ENCODE assay signal across 8 cellular contexts in genomic region chr6:138692058-138692977, GRCh38.
DNase-seq lines count a peak whose midpoint lies in the region; ATAC-seq, FAIRE-seq and TF ChIP-seq lines count a peak whose summit lies in the region.

No MANE protein-coding gene starts in this region.

- no peaks in the 10 kb centered on the region for H4K20me1 ChIP-seq in HepG2 (ENCODE audit: insufficient read depth, low read length)

- H3K79me2 ChIP-seq in HepG2 (ENCODE audit: insufficient read depth, low read length): no peaks in the 10 kb centered on the region

- peak overlapping the region; percentile 87 to 94 (median 90) for H3K4me3 ChIP-seq in HepG2 (replicated peaks in 1 of 3; ENCODE audit: insufficient read depth in 1 of 3, low read depth in 2 of 3, low read length in 3 of 3)

- DNase-seq in NCI-H510A (lab: John Stamatoyannopoulos, UW): peak; percentile 25
- no peak for DNase-seq in NCI-H510A treated with DMSO at 0.1 percent for 48 hours (lab: John Stamatoyannopoulos, UW)
- peak; percentile 55 for DNase-seq in NCI-H1105 treated with DMSO at 0.1 percent for 48 hours (lab: John Stamatoyannopoulos, UW)
- peak; percentile 60 for DNase-seq in activated CD4-positive, alpha-beta T cell treated with anti-CD3 and anti-CD28 coated beads for 48 hours
- DNase-seq in dermis blood vessel endothelial cell: peak; percentile 80
- DNase-seq in HepG2 (ENCODE audit: low spot score): peak; percentile 30
- DNase-seq in stimulated activated CD4-positive, alpha-beta T cell treated with anti-CD3 and anti-CD28 coated beads, Interleukin-4, amount 100 ng/mL, for 4 hours: peak; percentile 23 to 58

- in situ Hi-C loops in HepG2 (cut with HindIII; ENCODE audit: extremely low pct_ligation_motif_present, low pct_unique_long_range_greater_than_20kb): loop anchor here (5.0 to 25.0 kb wide), 2 partner anchors 75 to 670 kb away; partner anchors contain the start of gene CITED2

- no peaks in the 10 kb centered on the region for H3K36me3 ChIP-seq in HepG2 (replicated peaks in 1 of 2; ENCODE audit: control insufficient read depth in 1 of 2, insufficient read depth in 2 of 2, low read length in 2 of 2)

- H3K9ac ChIP-seq in HepG2 (ENCODE audit: insufficient read depth, low read depth, low read length): peak overlapping the region; percentile 75

- H3K4me1 ChIP-seq in HepG2 (ENCODE audit: insufficient read depth, low read length): peaks cover 20% of the 10 kb centered on the region

- H3K27me3 ChIP-seq in HepG2 (ENCODE audit: control insufficient read depth in 1 of 2, insufficient read depth in 2 of 2, low read length in 2 of 2): peaks cover 0 to 13% of the 10 kb centered on the region in 2 experiments; a peak in 1 of 5 replicates

- 2% methylated on average over 6 of the region's 103 CpGs for WGBS in HepG2 (ENCODE audit: low lambda C conversion rate)

- TF ChIP-seq POLR2A in HepG2 (IDR thresholded peaks at IDR 0.05; ENCODE audit: insufficient read depth in 1 of 2, low read depth in 2 of 2, low read length in 2 of 2): no peak; a peak in 1 of 4 replicates

- CTCF ChIA-PET in HepG2 (lab: Yijun Ruan, JAX; ENCODE audit: low intra/inter-chr PET ratio, low total read pairs): interaction anchor here (0.8 to 3.3 kb wide), 4 partner anchors 34 to 104 kb away, joined by 3 to 23 read pairs (median 3); no protein-coding TSS in a partner anchor

- intact Hi-C loops in HepG2 (cut with micrococcal nuclease; ENCODE audit: unreplicated experiment): loop anchor here (1.0 to 5.0 kb wide), 2 partner anchors 74 to 670 kb away; no protein-coding TSS in a partner anchor

- POLR2A ChIA-PET in HepG2 (lab: Yijun Ruan, JAX): interaction anchor here (0.9 to 2.0 kb wide), 4 partner anchors 14 to 119 kb away, joined by 3 to 6 read pairs (median 5); partner anchors contain the start of gene CCDC28A

- 0 out of 4 replicates have a peak, but pooled peaks of 1 of the 2 experiments have one; percentile 15 for TF ChIP-seq EP300 in HepG2 (IDR thresholded peaks at IDR 0.05; ENCODE audit: low read depth in 2 of 2, low read length in 2 of 2)
- no peak for TF ChIP-seq EP300 in HepG2 (CRISPR knock-in tag; IDR thresholded peaks at IDR 0.05; ENCODE audit: borderline replicate concordance)

- peak; percentile 80 for TF ChIP-seq CTCF in HepG2 (CRISPR knock-in tag; IDR thresholded peaks at IDR 0.05)

- peak; percentile 83 for TF ChIP-seq RAD21 in HepG2 (CRISPR knock-in tag; IDR thresholded peaks at IDR 0.05)

- no peak for FAIRE-seq in HepG2 (lab: Jason Lieb, UNC)

- peak overlapping the region; percentile 87 for H3K4me2 ChIP-seq in HepG2 (ENCODE audit: low read depth, low read length)

- peak overlapping the region; percentile 88 for H2AFZ ChIP-seq in HepG2 (ENCODE audit: low read length)

- no peaks in the 10 kb centered on the region for H3K9me3 ChIP-seq in HepG2 (ENCODE audit: low read length)

- no TSS peak for BruUV-seq in HepG2 (replicated peaks; lab: Mats Ljungman, UMichigan)

- H3K27ac ChIP-seq in HepG2 (ENCODE audit: extremely low read length, insufficient read depth, low read length): peak overlapping the region; percentile 25

- ATAC-seq in HG02642 (IDR thresholded peaks at IDR 0.05; ENCODE audit: poor library complexity, unreplicated experiment) (peak; percentile 73), HepG2 (peak; percentile 77)

TF ChIP-seq in HepG2, 621 proteins besides CTCF, POLR2A, EP300 and RAD21 (continues in another document):
- no peak for TF ChIP-seq STAT5B (CRISPR knock-in tag; IDR thresholded peaks at IDR 0.05)
- 0 out of 2 replicates have a peak, but pooled peaks have one; percentile 8 for TF ChIP-seq SPEN (CRISPR knock-in tag; IDR thresholded peaks at IDR 0.05; ENCODE audit: low read depth)
- TF ChIP-seq ZNF605 (CRISPR knock-in tag; IDR thresholded peaks at IDR 0.05): no peak; the same call in 1 of the 2 replicates
- TF ChIP-seq RBAK (CRISPR knock-in tag; IDR thresholded peaks at IDR 0.05): no peak
- no peak for TF ChIP-seq ZNF260 (CRISPR knock-in tag; IDR thresholded peaks at IDR 0.05; ENCODE audit: borderline replicate concordance, low read depth)
- TF ChIP-seq ZNF839 (CRISPR knock-in tag; IDR thresholded peaks at IDR 0.05; ENCODE audit: borderline replicate concordance): no peak
- no peak for TF ChIP-seq ZNF10 (CRISPR knock-in tag; IDR thresholded peaks at IDR 0.05; ENCODE audit: borderline replicate concordance, low read depth)
- peak; percentile 63 for TF ChIP-seq SP4 (CRISPR knock-in tag; IDR thresholded peaks at IDR 0.05)
- peak; percentile 47 for TF ChIP-seq SALL2 (CRISPR knock-in tag; IDR thresholded peaks at IDR 0.05)
- no peak for TF ChIP-seq NFIB (CRISPR knock-in tag; IDR thresholded peaks at IDR 0.05; ENCODE audit: borderline replicate concordance)
- TF ChIP-seq ZNF331 (CRISPR knock-in tag; IDR thresholded peaks at IDR 0.05): peak; percentile 63; the same call in 1 of the 2 replicates
- TF ChIP-seq ZNF326 (CRISPR knock-in tag; IDR thresholded peaks at IDR 0.05; ENCODE audit: borderline replicate concordance): no peak
- TF ChIP-seq ZNF234 (CRISPR knock-in tag; conservative IDR thresholded peaks at IDR 0.05): no peak
- no peak for TF ChIP-seq GPN1 (CRISPR knock-in tag; IDR thresholded peaks at IDR 0.05; ENCODE audit: borderline replicate concordance)
- TF ChIP-seq ATAD3A (CRISPR knock-in tag; IDR thresholded peaks at IDR 0.05): no peak
- TF ChIP-seq ZNF460 (CRISPR knock-in tag; IDR thresholded peaks at IDR 0.05; ENCODE audit: borderline replicate concordance): no peak
- TF ChIP-seq TBX3 (IDR thresholded peaks at IDR 0.05; ENCODE audit: borderline replicate concordance): no peak
- no peak for TF ChIP-seq CBX5 (CRISPR knock-in tag; IDR thresholded peaks at IDR 0.05; ENCODE audit: borderline replicate concordance)
- TF ChIP-seq DZIP1 (CRISPR knock-in tag; IDR thresholded peaks at IDR 0.05): no peak
- TF ChIP-seq BRD4 (CRISPR knock-in tag; IDR thresholded peaks at IDR 0.05): no peak
- TF ChIP-seq PLSCR1 (CRISPR knock-in tag; IDR thresholded peaks at IDR 0.05; ENCODE audit: borderline replicate concordance): no peak
- TF ChIP-seq NFYB (CRISPR knock-in tag; IDR thresholded peaks at IDR 0.05): no peak
- TF ChIP-seq ZNF781 (CRISPR knock-in tag; IDR thresholded peaks at IDR 0.05; ENCODE audit: borderline replicate concordance, not compliant biosample characterization): no peak
- TF ChIP-seq HIVEP1 (CRISPR knock-in tag; IDR thresholded peaks at IDR 0.05): 0 out of 2 replicates have a peak, but pooled peaks have one; percentile 59
- TF ChIP-seq ZSCAN22 (CRISPR knock-in tag; IDR thresholded peaks at IDR 0.05): no peak
- no peak for TF ChIP-seq RFXANK (CRISPR knock-in tag; IDR thresholded peaks at IDR 0.05)
- no peak for TF ChIP-seq NFE2L2 (IDR thresholded peaks at IDR 0.05; ENCODE audit: low read length)
- TF ChIP-seq SP1 (IDR thresholded peaks at IDR 0.05): no peak
- no peak for TF ChIP-seq SP1 (CRISPR knock-in tag; IDR thresholded peaks at IDR 0.05)
- no peak for TF ChIP-seq ZNF850 (CRISPR knock-in tag; conservative IDR thresholded peaks at IDR 0.05)
